2 cellular contexts compared by ENCODE assay signal in the genomic region with DNA sequence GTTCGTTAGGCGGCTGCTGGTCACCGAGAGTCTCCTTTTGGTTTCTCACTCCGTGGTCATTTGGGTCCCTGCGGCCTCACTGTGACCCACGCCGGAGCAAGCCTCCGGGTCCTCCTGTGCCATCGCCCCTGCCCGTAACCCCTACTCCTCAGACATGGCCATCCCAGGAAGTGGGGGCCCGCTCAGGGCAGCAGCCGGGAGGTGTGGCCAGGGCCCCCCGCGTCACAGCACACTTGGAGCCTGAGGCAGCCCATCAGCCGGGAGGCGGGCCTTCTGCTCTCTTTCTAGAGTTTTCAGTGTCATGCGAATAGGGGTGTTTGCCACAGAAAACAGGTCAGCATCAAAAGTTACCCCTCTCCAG.
TF ChIP-seq lines count a peak whose summit lies in the region.

No MANE protein-coding gene starts in this region.

TF ChIP-seq in IMR-90, 13 proteins besides CTCF, POLR2A, EP300 and RAD21:
- TF ChIP-seq MAZ (IDR thresholded peaks at IDR 0.05; ENCODE audit: borderline replicate concordance, low read depth, low read length) (no peak), USF2 (IDR thresholded peaks at IDR 0.05; ENCODE audit: low read depth, low read length) (no peak), MAFK (IDR thresholded peaks at IDR 0.05; ENCODE audit: low read depth, low read length) (no peak), CHD1 (IDR thresholded peaks at IDR 0.05; ENCODE audit: low read depth, low read length) (no peak), RCOR1 (IDR thresholded peaks at IDR 0.05; ENCODE audit: insufficient replicate concordance, low read length) (no peak), MXI1 (IDR thresholded peaks at IDR 0.05; ENCODE audit: borderline replicate concordance, low read depth, low read length) (no peak), RFX5 (IDR thresholded peaks at IDR 0.05; ENCODE audit: low read depth, low read length) (no peak), SMC3 (IDR thresholded peaks at IDR 0.05; ENCODE audit: low read depth, low read length) (no peak), CEBPB (IDR thresholded peaks at IDR 0.05; ENCODE audit: low read depth, low read length) (no peak), NFE2L2 (IDR thresholded peaks at IDR 0.05; ENCODE audit: low read depth, low read length) (no peak), FOS (IDR thresholded peaks at IDR 0.05; ENCODE audit: low read depth, low read length) (no peak), BHLHE40 (IDR thresholded peaks at IDR 0.05; ENCODE audit: low read depth, low read length) (no peak)
- TF ChIP-seq, protein P1, sequence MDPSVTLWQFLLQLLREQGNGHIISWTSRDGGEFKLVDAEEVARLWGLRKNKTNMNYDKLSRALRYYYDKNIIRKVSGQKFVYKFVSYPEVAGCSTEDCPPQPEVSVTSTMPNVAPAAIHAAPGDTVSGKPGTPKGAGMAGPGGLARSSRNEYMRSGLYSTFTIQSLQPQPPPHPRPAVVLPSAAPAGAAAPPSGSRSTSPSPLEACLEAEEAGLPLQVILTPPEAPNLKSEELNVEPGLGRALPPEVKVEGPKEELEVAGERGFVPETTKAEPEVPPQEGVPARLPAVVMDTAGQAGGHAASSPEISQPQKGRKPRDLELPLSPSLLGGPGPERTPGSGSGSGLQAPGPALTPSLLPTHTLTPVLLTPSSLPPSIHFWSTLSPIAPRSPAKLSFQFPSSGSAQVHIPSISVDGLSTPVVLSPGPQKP (IDR thresholded peaks at IDR 0.05; ENCODE audit: borderline replicate concordance, low read depth, low read length), result no peak

TF ChIP-seq in K562, 482 proteins besides CTCF, POLR2A, EP300 and RAD21 (continues in another document):
- TF ChIP-seq ETV1 (tag; conservative IDR thresholded peaks at IDR 0.05; ENCODE audit: low read depth) (0 out of 2 replicates have a peak, but pooled peaks have one; percentile 13), TAF7 (tag; IDR thresholded peaks at IDR 0.05) (no peak), HDGF (IDR thresholded peaks at IDR 0.05) (no peak), YY1 (IDR thresholded peaks at IDR 0.05; ENCODE audit: borderline replicate concordance in 1 of 3, control insufficient read depth in 1 of 3, extremely low read depth in 1 of 3, insufficient read depth in 3 of 3, insufficient read length in 1 of 3, insufficient replicate concordance in 2 of 3, low read depth in 1 of 3, low read length in 2 of 3) (peak in 1 of 3 experiments; percentile 12), RBM25 (IDR thresholded peaks at IDR 0.05; ENCODE audit: low read depth, low read length, severe bottlenecking) (no peak), MECOM (CRISPR knock-in tag; IDR thresholded peaks at IDR 0.05) (no peak), ESRRB (CRISPR knock-in tag; IDR thresholded peaks at IDR 0.05; ENCODE audit: borderline replicate concordance) (no peak), BCL6 (CRISPR knock-in tag; IDR thresholded peaks at IDR 0.05) (no peak), TAF1 (IDR thresholded peaks at IDR 0.05; ENCODE audit: control insufficient read depth, extremely low read depth, insufficient read depth, low read length, severe bottlenecking) (peak; percentile 11), SRSF9 (IDR thresholded peaks at IDR 0.05; ENCODE audit: borderline replicate concordance, low read depth, low read length) (no peak), HNRNPH1 (optimal IDR thresholded peaks at IDR 0.05; ENCODE audit: low read depth, low read length) (no peak), RBFOX2 (IDR thresholded peaks at IDR 0.05; ENCODE audit: low read depth, low read length) (peak; percentile 74), ETV5 (CRISPR knock-in tag; IDR thresholded peaks at IDR 0.05; ENCODE audit: low read depth) (no peak), SLC30A9 (CRISPR knock-in tag; IDR thresholded peaks at IDR 0.05) (no peak), ZNF277 (CRISPR knock-in tag; IDR thresholded peaks at IDR 0.05; ENCODE audit: borderline replicate concordance) (no peak), NFRKB (IDR thresholded peaks at IDR 0.05; ENCODE audit: low read depth) (0 out of 2 replicates have a peak, but pooled peaks have one; percentile 18), MEIS2 (IDR thresholded peaks at IDR 0.05; ENCODE audit: partially characterized antibody) (no peak), ZNF764 (CRISPR knock-in tag; IDR thresholded peaks at IDR 0.05; ENCODE audit: low read depth) (no peak), ZFP1 (CRISPR knock-in tag; IDR thresholded peaks at IDR 0.05) (no peak), ZNF592 (IDR thresholded peaks at IDR 0.05) (peak; percentile 24; the same call in 1 of the 2 replicates), ZNF318 (IDR thresholded peaks at IDR 0.05; ENCODE audit: borderline replicate concordance in 1 of 2, low read depth in 1 of 2) (no peak), ELF2 (CRISPR knock-in tag; IDR thresholded peaks at IDR 0.05) (no peak), ZNF717 (CRISPR knock-in tag; IDR thresholded peaks at IDR 0.05) (no peak), RBM34 (IDR thresholded peaks at IDR 0.05; ENCODE audit: borderline replicate concordance, insufficient read depth, low read length) (no peak)
- TF ChIP-seq, protein P2, sequence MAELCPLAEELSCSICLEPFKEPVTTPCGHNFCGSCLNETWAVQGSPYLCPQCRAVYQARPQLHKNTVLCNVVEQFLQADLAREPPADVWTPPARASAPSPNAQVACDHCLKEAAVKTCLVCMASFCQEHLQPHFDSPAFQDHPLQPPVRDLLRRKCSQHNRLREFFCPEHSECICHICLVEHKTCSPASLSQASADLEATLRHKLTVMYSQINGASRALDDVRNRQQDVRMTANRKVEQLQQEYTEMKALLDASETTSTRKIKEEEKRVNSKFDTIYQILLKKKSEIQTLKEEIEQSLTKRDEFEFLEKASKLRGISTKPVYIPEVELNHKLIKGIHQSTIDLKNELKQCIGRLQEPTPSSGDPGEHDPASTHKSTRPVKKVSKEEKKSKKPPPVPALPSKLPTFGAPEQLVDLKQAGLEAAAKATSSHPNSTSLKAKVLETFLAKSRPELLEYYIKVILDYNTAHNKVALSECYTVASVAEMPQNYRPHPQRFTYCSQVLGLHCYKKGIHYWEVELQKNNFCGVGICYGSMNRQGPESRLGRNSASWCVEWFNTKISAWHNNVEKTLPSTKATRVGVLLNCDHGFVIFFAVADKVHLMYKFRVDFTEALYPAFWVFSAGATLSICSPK (IDR thresholded peaks at IDR 0.05; ENCODE audit: borderline replicate concordance), result no peak
- TF ChIP-seq, protein P3, sequence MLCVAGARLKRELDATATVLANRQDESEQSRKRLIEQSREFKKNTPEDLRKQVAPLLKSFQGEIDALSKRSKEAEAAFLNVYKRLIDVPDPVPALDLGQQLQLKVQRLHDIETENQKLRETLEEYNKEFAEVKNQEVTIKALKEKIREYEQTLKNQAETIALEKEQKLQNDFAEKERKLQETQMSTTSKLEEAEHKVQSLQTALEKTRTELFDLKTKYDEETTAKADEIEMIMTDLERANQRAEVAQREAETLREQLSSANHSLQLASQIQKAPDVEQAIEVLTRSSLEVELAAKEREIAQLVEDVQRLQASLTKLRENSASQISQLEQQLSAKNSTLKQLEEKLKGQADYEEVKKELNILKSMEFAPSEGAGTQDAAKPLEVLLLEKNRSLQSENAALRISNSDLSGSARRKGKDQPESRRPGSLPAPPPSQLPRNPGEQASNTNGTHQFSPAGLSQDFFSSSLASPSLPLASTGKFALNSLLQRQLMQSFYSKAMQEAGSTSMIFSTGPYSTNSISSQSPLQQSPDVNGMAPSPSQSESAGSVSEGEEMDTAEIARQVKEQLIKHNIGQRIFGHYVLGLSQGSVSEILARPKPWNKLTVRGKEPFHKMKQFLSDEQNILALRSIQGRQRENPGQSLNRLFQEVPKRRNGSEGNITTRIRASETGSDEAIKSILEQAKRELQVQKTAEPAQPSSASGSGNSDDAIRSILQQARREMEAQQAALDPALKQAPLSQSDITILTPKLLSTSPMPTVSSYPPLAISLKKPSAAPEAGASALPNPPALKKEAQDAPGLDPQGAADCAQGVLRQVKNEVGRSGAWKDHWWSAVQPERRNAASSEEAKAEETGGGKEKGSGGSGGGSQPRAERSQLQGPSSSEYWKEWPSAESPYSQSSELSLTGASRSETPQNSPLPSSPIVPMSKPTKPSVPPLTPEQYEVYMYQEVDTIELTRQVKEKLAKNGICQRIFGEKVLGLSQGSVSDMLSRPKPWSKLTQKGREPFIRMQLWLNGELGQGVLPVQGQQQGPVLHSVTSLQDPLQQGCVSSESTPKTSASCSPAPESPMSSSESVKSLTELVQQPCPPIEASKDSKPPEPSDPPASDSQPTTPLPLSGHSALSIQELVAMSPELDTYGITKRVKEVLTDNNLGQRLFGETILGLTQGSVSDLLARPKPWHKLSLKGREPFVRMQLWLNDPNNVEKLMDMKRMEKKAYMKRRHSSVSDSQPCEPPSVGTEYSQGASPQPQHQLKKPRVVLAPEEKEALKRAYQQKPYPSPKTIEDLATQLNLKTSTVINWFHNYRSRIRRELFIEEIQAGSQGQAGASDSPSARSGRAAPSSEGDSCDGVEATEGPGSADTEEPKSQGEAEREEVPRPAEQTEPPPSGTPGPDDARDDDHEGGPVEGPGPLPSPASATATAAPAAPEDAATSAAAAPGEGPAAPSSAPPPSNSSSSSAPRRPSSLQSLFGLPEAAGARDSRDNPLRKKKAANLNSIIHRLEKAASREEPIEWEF (CRISPR knock-in tag; IDR thresholded peaks at IDR 0.05), result no peak
